27 cellular contexts compared by ENCODE assay signal in the genomic region with DNA sequence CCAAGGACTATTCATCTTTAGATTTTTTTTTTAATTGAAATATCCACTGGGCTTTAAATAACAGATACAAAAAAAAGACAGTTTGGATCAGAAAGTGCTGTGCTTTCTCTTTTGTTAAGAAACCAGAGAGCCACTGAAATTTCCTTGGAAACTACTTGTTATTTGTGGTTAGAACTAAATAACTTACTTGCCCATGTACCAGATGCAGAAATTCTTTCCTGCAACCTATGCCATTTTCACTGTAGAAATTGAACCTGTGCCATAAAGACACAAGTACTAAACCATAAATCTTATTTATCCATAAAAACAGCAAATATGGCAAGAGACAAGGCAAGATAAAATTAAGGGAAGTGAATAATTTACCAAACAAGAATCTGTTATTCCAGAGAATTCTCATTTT. TPM values are rescaled to one million over a fixed set of nuclear protein-coding genes. Genes with fewer than 3 reads are reported as not detected.
A peak's percentile ranks its signal among the peaks of the same experiment; 100 is the strongest.
DNase-seq lines count a peak whose midpoint lies in the region; ATAC-seq and TF ChIP-seq lines count a peak whose summit lies in the region.
"Had no signal": no experiment of that assay in that cellular context is flagged by ENCODE, and none has a peak within 500 bp of the region (broad histone marks: within the 10 kb centered on the region; RNA-seq: fewer than 3 reads in every experiment).

No MANE protein-coding gene starts in this region.

- peaks cover 11% of the 10 kb centered on the region for H3K36me3 Mint-ChIP-seq in T-helper 17 cell (ENCODE audit: low read depth)

- H3K27ac Mint-ChIP-seq in T-helper 17 cell, result peak overlapping the region; percentile 67
- H3K27ac Mint-ChIP-seq: activated naive CD8-positive, alpha-beta T cell treated with anti-CD3 and anti-CD28 coated beads, Interleukin-2, amount 10 ng/mL, durations not matched to agents 7 days and 5 days; activated T-helper 1 cell treated with anti-CD3 and anti-CD28 coated beads, Interleukin-12 subunit alpha, Interleukin-12 subunit beta, Interleukin-2, Interleukin-4 antibody, amounts not matched to agents 30 ng/mL and 10 ng/mL and 1 ng/mL, durations not matched to agents 14 hours and 24 hours and 36 hours; T-helper 1 cell treated with Interleukin-12 subunit alpha and Interleukin-12 subunit beta and Interleukin-4 antibody, amounts not matched to agents 30 μg/mL and 1 μg/mL, for 36 hours had no signal

- H3K4me3 ChIP-seq in AG04449 (ENCODE audit: low read depth, low read length), result no peak overlapping the region
- H3K4me3 ChIP-seq in fibroblast of pulmonary artery (replicated peaks; ENCODE audit: low read depth, low read length), result no peak overlapping the region
- H3K4me3 ChIP-seq: PC-9, upper lobe of left lung had no signal

- no peak overlapping the region for H3K4me3 Mint-ChIP-seq in T-helper 17 cell
- H3K4me3 Mint-ChIP-seq: activated naive CD8-positive, alpha-beta T cell treated with anti-CD3 and anti-CD28 coated beads, Interleukin-2, amount 10 ng/mL, durations not matched to agents 7 days and 5 days; activated T-helper 1 cell treated with anti-CD3 and anti-CD28 coated beads, Interleukin-12 subunit alpha, Interleukin-12 subunit beta, Interleukin-2, Interleukin-4 antibody, amounts not matched to agents 30 ng/mL and 10 ng/mL and 1 ng/mL, durations not matched to agents 14 hours and 24 hours and 36 hours; natural killer cell; T-helper 1 cell treated with Interleukin-12 subunit alpha and Interleukin-12 subunit beta and Interleukin-4 antibody, amounts not matched to agents 30 μg/mL and 1 μg/mL, for 36 hours had no signal

- ATAC-seq in T-helper 17 cell, result no peak
- ATAC-seq in HG03342 (IDR thresholded peaks at IDR 0.05; ENCODE audit: unreplicated experiment), result no peak
- no peak for ATAC-seq in HG03108 (IDR thresholded peaks at IDR 0.05; ENCODE audit: unreplicated experiment)
- ATAC-seq in GM19455 (IDR thresholded peaks at IDR 0.05; ENCODE audit: unreplicated experiment), result no peak
- ATAC-seq: left ventricle myocardium superior, natural killer cell, sciatic nerve had no signal

- DNase-seq in AG04449 (ENCODE audit: low read depth, low spot score) (peak; percentile 28), GM03348 (ENCODE audit: low spot score) (peak; percentile 39), T-helper 17 cell (no peak), fibroblast of pulmonary artery (ENCODE audit: low read depth) (peak; percentile 34)
- DNase-seq in NK-92 treated with Interleukin-12 subunit alpha and Interleukin-12 subunit beta, amount 100 ng/mL, for 24 hours (lab: John Stamatoyannopoulos, UW), result no peak
- DNase-seq: activated CD4-positive, alpha-beta T cell treated with anti-CD3 and anti-CD28 coated beads for 48 hours; activated naive CD8-positive, alpha-beta T cell treated with anti-CD3 and anti-CD28 coated beads, Interleukin-2, amount 10 ng/mL, durations not matched to agents 7 days and 5 days; DMS153; foreskin fibroblast; GDM1; HCEC 1CT; hippocampal formation; left ventricle myocardium superior; midbrain; natural killer cell; NCI-H1048; NCI-H187 treated with DMSO at 0.1 percent for 48 hours; NCI-H226; PC-9; stimulated activated CD8-positive, alpha-beta memory T cell treated with anti-CD3 and anti-CD28 coated beads, Interleukin-4, amount 100 ng/mL, for 48 hours; upper lobe of left lung had no signal

- H3K4me1 Mint-ChIP-seq in T-helper 17 cell, result peaks cover 21% of the 10 kb centered on the region

- TF ChIP-seq CTCF in AG04449 (IDR thresholded peaks at IDR 0.05; ENCODE audit: insufficient read depth, low read length, missing control alignments), result no peak
- no peak for TF ChIP-seq CTCF in fibroblast of pulmonary artery (IDR thresholded peaks at IDR 0.05; ENCODE audit: low read length, missing control alignments)

- CTCF ChIA-PET in AG04449 (lab: Yijun Ruan, JAX), result no interaction called here

- no peaks in the 10 kb centered on the region for H3K9me3 ChIP-seq in T-helper 17 cell (ENCODE audit: control insufficient read depth, low read length, poor library complexity, severe bottlenecking)
- H3K9me3 ChIP-seq: upper lobe of left lung had no signal

- no peaks in the 10 kb centered on the region for H3K27me3 Mint-ChIP-seq in T-helper 17 cell
- H3K27me3 Mint-ChIP-seq: activated naive CD8-positive, alpha-beta T cell treated with anti-CD3 and anti-CD28 coated beads, Interleukin-2, amount 10 ng/mL, durations not matched to agents 7 days and 5 days had no signal

- POLR2A ChIA-PET in AG04449 (lab: Yijun Ruan, JAX), result no interaction called here

RNA-seq across cellular contexts. Expression of a gene that starts 6.0 kb away (rescaled TPM):
- total RNA-seq in T-helper 17 cell, result 10 to 100 TPM; 14.7 to 17.9 TPM

RNA-seq across cellular contexts. Expression of a gene that starts 47.0 kb away (rescaled TPM):
- 10 to 100 TPM; 40.1 to 45.8 TPM for total RNA-seq in T-helper 17 cell

Comparison
In these comparisons a context has a peak if more than half of its experiments do, and no peak if none do; other contexts are left out.
1. DNase-seq: peak in AG04449 (single experiment), GM03348 (single experiment) and fibroblast of pulmonary artery (single experiment); none in T-helper 17 cell (0 of 3) and NK-92 treated with Interleukin-12 subunit alpha and Interleukin-12 subunit beta, amount 100 ng/mL, for 24 hours (single experiment).